Comparison of ENCODE assay signal across 1 cellular context in the genomic region with DNA sequence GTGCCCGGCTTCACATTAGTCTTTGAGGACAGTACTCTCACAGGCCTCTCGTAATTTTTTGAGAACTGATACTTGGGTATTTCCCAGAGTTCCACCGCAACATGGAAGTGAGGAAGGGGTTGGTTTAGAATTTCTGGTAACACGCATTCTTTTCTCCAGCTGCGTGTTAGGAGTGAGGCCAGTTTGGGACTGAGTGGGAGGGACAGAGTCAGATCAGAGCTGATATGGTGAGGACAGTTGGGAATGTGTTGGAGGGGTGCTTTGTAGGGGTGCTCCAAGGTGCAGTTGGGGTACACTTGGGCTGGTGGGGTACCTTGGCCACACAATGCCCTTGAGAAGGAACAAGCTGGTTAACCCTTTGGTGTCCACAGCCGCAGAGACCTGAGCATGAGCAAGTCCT.
TF ChIP-seq lines count a peak whose summit lies in the region.

No MANE protein-coding gene starts in this region.

TF ChIP-seq in GM12891, 5 proteins besides CTCF, POLR2A, EP300 and RAD21:
- TF ChIP-seq SPI1 (IDR thresholded peaks at IDR 0.05; ENCODE audit: low read depth, low read length), result peak; percentile 93
- TF ChIP-seq TAF1 (IDR thresholded peaks at IDR 0.05; ENCODE audit: low read depth, low read length), result no peak
TF ChIP-seq in GM12891: peak in this region for 1.
